8 cellular contexts compared by ENCODE assay signal in genomic region chr17:39636587-39636926, GRCh38. TPM values are rescaled to one million over a fixed set of nuclear protein-coding genes. Genes with fewer than 3 reads are reported as not detected.
DNase-seq lines count a peak whose midpoint lies in the region; TF ChIP-seq lines count a peak whose summit lies in the region.

No MANE protein-coding gene starts in this region.

- peak overlapping the region; percentile 76 to 98 (median 88) for H3K4me3 ChIP-seq in BLaER1 treated with 17β-estradiol and CSF1 and Interleukin-3, amounts not matched to agents 10 nM and 100 nM
- H3K4me3 ChIP-seq in HAP-1: peak overlapping the region; percentile 89
- H3K4me3 ChIP-seq in WI38 (ENCODE audit: low read depth, low read length): peak overlapping the region; percentile 72
- peak overlapping the region; percentile 71; the same call in 1 of the 2 replicates for H3K4me3 ChIP-seq in iPS DF 6.9 (ENCODE audit: low read length)
- peak overlapping the region; percentile 78 to 94 (median 87) for H3K4me3 ChIP-seq in stomach

- H3K27ac ChIP-seq in BLaER1 treated with 17β-estradiol and CSF1 and Interleukin-3, amounts not matched to agents 10 nM and 100 nM: peak overlapping the region; percentile 84 to 94 (median 91)
- H3K27ac ChIP-seq in iPS DF 6.9 (ENCODE audit: low read length): no peak overlapping the region
- H3K27ac ChIP-seq in stomach: peak overlapping the region; percentile 85 to 97 (median 93)

- no peaks in the 10 kb centered on the region for H3K9me3 ChIP-seq in BLaER1 treated with 17β-estradiol and CSF1 and Interleukin-3, amounts not matched to agents 10 nM and 100 nM (replicated peaks in 1 of 11)
- H3K9me3 ChIP-seq in HAP-1: no peaks in the 10 kb centered on the region
- no peaks in the 10 kb centered on the region for H3K9me3 ChIP-seq in iPS DF 6.9 (ENCODE audit: control insufficient read depth, insufficient read depth, low read length)
- no peaks in the 10 kb centered on the region for H3K9me3 ChIP-seq in stomach

- no peaks in the 10 kb centered on the region for H3K27me3 ChIP-seq in BLaER1 treated with 17β-estradiol and CSF1 and Interleukin-3, amounts not matched to agents 10 nM and 100 nM
- H3K27me3 ChIP-seq in HAP-1 (ENCODE audit: low read depth) (no peaks in the 10 kb centered on the region), iPS DF 6.9 (ENCODE audit: control insufficient read depth, insufficient read depth, low read length) (no peaks in the 10 kb centered on the region), stomach (peaks cover 0 to 19% (median 0%) of the 10 kb centered on the region in 3 donors)

- no peak for TF ChIP-seq EP300 in stomach (IDR thresholded peaks at IDR 0.05)

- intact Hi-C loops in stomach (cut with DNase I; ENCODE audit: low total_unique reads): no loop called here

- in situ Hi-C loops in HAP-1 (cut with MboI; ENCODE audit: low sequenced_read_pairs): no loop called here

- peaks cover 57 to 90% (median 77%) of the 10 kb centered on the region in 10 experiments for H3K4me1 ChIP-seq in BLaER1 treated with 17β-estradiol and CSF1 and Interleukin-3, amounts not matched to agents 10 nM and 100 nM
- peaks cover 7% of the 10 kb centered on the region for H3K4me1 ChIP-seq in HAP-1
- peaks cover 8% of the 10 kb centered on the region for H3K4me1 ChIP-seq in iPS DF 6.9 (ENCODE audit: control insufficient read depth, insufficient read depth, low read length)
- H3K4me1 ChIP-seq in stomach: peaks cover 34 to 79% (median 73%) of the 10 kb centered on the region in 4 donors

- H3K4me2 ChIP-seq in BLaER1 treated with 17β-estradiol and CSF1 and Interleukin-3, amounts not matched to agents 10 nM and 100 nM: peak overlapping the region; percentile 83 to 99 (median 98)

- H3K36me3 ChIP-seq in BLaER1 treated with 17β-estradiol and CSF1 and Interleukin-3, amounts not matched to agents 10 nM and 100 nM: peaks cover 0 to 5% (median 0%) of the 10 kb centered on the region in 11 experiments; a peak in 1 of 22 replicates
- H3K36me3 ChIP-seq in HAP-1 (replicated peaks): no peaks in the 10 kb centered on the region
- no peaks in the 10 kb centered on the region for H3K36me3 ChIP-seq in iPS DF 6.9 (ENCODE audit: control insufficient read depth, insufficient read depth, low read length)
- no peaks in the 10 kb centered on the region for H3K36me3 ChIP-seq in stomach

- peak overlapping the region; percentile 85 to 96 (median 90) for H3K9ac ChIP-seq in BLaER1 treated with 17β-estradiol and CSF1 and Interleukin-3, amounts not matched to agents 10 nM and 100 nM

- H4K20me1 ChIP-seq in BLaER1 treated with 17β-estradiol and CSF1 and Interleukin-3, amounts not matched to agents 10 nM and 100 nM: peaks cover 19 to 40% (median 34%) of the 10 kb centered on the region in 11 experiments; a peak in 20 of 22 replicates

- no CpG with 5 or more reads among the region's 6 CpGs for WGBS in iPS DF 6.9 (ENCODE audit: insufficient coverage, insufficient read length)
- WGBS in stomach, 5 donors: 18 to 26% (median 24%) methylated on average over 6 of the region's 6 CpGs

- DNase-seq in HAP-1 (ENCODE audit: low spot score in 2 of 2) (no peak), iPS DF 6.9 (ENCODE audit: low read depth, low spot score) (no peak), stomach (no peak), NOMO-1 treated with DMSO at 0.1 percent for 48 hours (lab: John Stamatoyannopoulos, UW; ENCODE audit: unreplicated experiment) (no peak), NCI-H2081 treated with DMSO at 0.1 percent for 48 hours (lab: John Stamatoyannopoulos, UW) (no peak)
- DNase-seq in stimulated activated CD4-positive, alpha-beta T cell treated with anti-CD3 and anti-CD28 coated beads, Interleukin-2, amount 100 ng/mL, for 24 hours: no peak

- no peak for TF ChIP-seq POLR2A in stomach (IDR thresholded peaks at IDR 0.05)

- TF ChIP-seq CTCF in WI38 (IDR thresholded peaks at IDR 0.05; ENCODE audit: low read depth, low read length) (no peak), stomach (IDR thresholded peaks at IDR 0.05) (no peak)

RNA-seq across cellular contexts. Expression of gene STARD3, which starts 0.4 kb away (rescaled TPM):
- total RNA-seq in stomach: 1,000 to 10,000 TPM in 1 of 5 donors, 100 to 1,000 TPM in 1, 10 to 100 TPM in 3; 26.4 to 1,091 (median 72.1) TPM
- polyA plus RNA-seq in stomach: 10 to 100 TPM; 28.1 to 53.5 (median 30.8) TPM

RNA-seq across cellular contexts. Expression of gene PPP1R1B, which starts 9.8 kb away (rescaled TPM):
- total RNA-seq in stomach: 100 to 1,000 TPM in 1 of 5 donors, 10 to 100 TPM in 2, 1 to 10 TPM in 1, under 1 TPM in 1; 0.58 to 279 (median 11.0) TPM
- polyA plus RNA-seq in stomach: 10 to 100 TPM in 1 of 3 donors, 1 to 10 TPM in 2; 5.0 to 20.9 (median 9.5) TPM

RNA-seq across cellular contexts. Expression of gene TCAP, which starts 28.6 kb away (rescaled TPM):
- total RNA-seq in stomach: 1 to 10 TPM in 1 of 5 donors, under 1 TPM in 2, not detected in 2; 0.89 to 4.3 (median 0.92) TPM
- polyA plus RNA-seq in stomach: 10 to 100 TPM in 1 of 3 donors, 1 to 10 TPM in 1, under 1 TPM in 1; 0.88 to 14.1 (median 3.5) TPM

RNA-seq across cellular contexts. Expression of gene NEUROD2, which starts 28.8 kb away (rescaled TPM):
- total RNA-seq in stomach: not detected
- polyA plus RNA-seq in stomach: under 1 TPM; 0.03 to 0.31 (median 0.25) TPM

RNA-seq across cellular contexts. Expression of gene PNMT, which starts 31.7 kb away (rescaled TPM):
- total RNA-seq in stomach: 1 to 10 TPM in 2 of 5 donors, under 1 TPM in 1, not detected in 2; 0.45 to 9.0 (median 2.9) TPM
- 10 to 100 TPM in 2 of 3 donors, 1 to 10 TPM in 1; 5.3 to 16.6 (median 13.0) TPM for polyA plus RNA-seq in stomach
